In the genomic region with DNA sequence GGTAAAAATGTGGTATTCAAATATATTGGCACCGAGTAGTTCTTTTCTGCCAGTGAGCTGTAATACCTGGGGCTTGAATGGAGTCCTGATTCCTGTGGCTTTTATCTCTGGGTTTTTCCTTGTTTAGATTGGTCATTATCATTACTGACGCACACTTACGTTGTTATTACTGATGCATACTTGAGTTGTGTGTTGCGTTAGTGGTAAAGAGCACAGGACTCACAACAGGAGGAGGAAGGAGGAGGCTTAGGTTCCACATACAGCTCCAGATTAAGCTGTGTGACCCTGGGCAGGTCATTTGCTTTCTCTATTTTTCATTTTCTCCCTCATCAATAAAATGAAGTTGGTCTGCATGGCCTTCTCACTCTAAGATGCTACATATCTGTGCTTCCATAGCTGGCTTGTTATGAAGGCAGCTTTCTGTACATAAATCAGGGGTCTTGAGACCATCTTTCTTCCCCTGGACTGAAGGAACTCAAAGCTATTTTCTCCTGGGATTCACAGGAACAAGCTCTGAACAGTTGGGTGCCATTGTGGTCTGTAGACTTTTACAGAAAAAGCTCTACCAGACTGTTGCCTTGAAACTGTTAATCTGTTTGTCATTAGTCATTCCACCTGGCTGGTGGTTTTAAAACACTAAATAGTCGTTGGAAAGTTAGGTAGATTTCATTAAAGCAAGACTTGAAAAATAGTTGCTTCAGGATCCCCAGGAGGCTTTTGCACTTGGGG, we compare ENCODE assay signal across 11 cellular contexts. TPM values are rescaled to one million over a fixed set of nuclear protein-coding genes. Genes with fewer than 3 reads are reported as not detected.
DNase-seq lines count a peak whose midpoint lies in the region; ATAC-seq, FAIRE-seq and TF ChIP-seq lines count a peak whose summit lies in the region.
"Had no signal": no experiment of that assay in that cellular context is flagged by ENCODE, and none has a peak within 500 bp of the region (broad histone marks: within the 10 kb centered on the region; RNA-seq: fewer than 3 reads in every experiment).

No MANE protein-coding gene starts in this region.

- H3K79me1 ChIP-seq in mesenchymal stem cell (replicated peaks; ENCODE audit: low read length, poor library complexity, severe bottlenecking): no peaks in the 10 kb centered on the region

- no peak overlapping the region for H3K23ac ChIP-seq in mesenchymal stem cell (ENCODE audit: low read length in 2 of 2)

- H2BK15ac ChIP-seq in mesenchymal stem cell (ENCODE audit: low read depth, poor library complexity, severe bottlenecking): no peak overlapping the region

- no peaks in the 10 kb centered on the region for H3K9me3 ChIP-seq in A549
- H3K9me3 ChIP-seq in HUES6 (ENCODE audit: control insufficient read depth, insufficient read depth, low read depth, low read length): no peaks in the 10 kb centered on the region
- H3K9me3 ChIP-seq in mammary epithelial cell (replicated peaks; ENCODE audit: insufficient read depth, low read length): no peaks in the 10 kb centered on the region
- H3K9me3 ChIP-seq in mesenchymal stem cell (ENCODE audit: control insufficient read depth, low read length): no peaks in the 10 kb centered on the region
- no peaks in the 10 kb centered on the region for H3K9me3 ChIP-seq in small intestine (ENCODE audit: control insufficient read depth, low read depth)

- in situ Hi-C loops in mammary epithelial cell (cut with MboI; ENCODE audit: low sequenced_read_pairs in 2 of 2): no loop called here

- H3K4ac ChIP-seq in mesenchymal stem cell (ENCODE audit: low read depth in 1 of 2, low read length in 2 of 2): no peak overlapping the region

- no peak for TF ChIP-seq EP300 in A549 (IDR thresholded peaks at IDR 0.05)

- 61% methylated on average over 5 of the region's 5 CpGs for WGBS in A549 (ENCODE audit: missing lambda C conversion rate)
- WGBS in mammary epithelial cell (ENCODE audit: low coverage, missing lambda C conversion rate): 63% methylated on average over 5 of the region's 5 CpGs
- WGBS in mesenchymal stem cell: 63% methylated on average over 5 of the region's 5 CpGs
- WGBS in small intestine, 3 donors: 49 to 60% (median 52%) methylated on average over 5 of the region's 5 CpGs

- no peak overlapping the region for H2AK5ac ChIP-seq in mesenchymal stem cell (ENCODE audit: low read length, severe bottlenecking)

- intact Hi-C loops in mammary epithelial cell (cut with micrococcal nuclease): no loop called here

- H4K8ac ChIP-seq in mesenchymal stem cell (ENCODE audit: low read length): no peak overlapping the region

- peaks cover 100% of the 10 kb centered on the region for H3K79me2 ChIP-seq in mammary epithelial cell (ENCODE audit: insufficient read depth, low read length)

- H3K27me3 ChIP-seq in HUES6 (ENCODE audit: control insufficient read depth, insufficient read depth, low read length) (no peaks in the 10 kb centered on the region), mammary epithelial cell (ENCODE audit: insufficient read depth, low read length) (no peaks in the 10 kb centered on the region), mesenchymal stem cell (ENCODE audit: control insufficient read depth in 1 of 2, insufficient read depth in 1 of 2, low read length in 2 of 2) (no peaks in the 10 kb centered on the region), small intestine (ENCODE audit: control insufficient read depth in 2 of 2, insufficient read depth in 2 of 2, low read length in 2 of 2) (no peaks in the 10 kb centered on the region)

- H4K20me1 ChIP-seq in mammary epithelial cell (ENCODE audit: insufficient read depth, low read length): peaks cover 9% of the 10 kb centered on the region

- peak overlapping the region; percentile 8 for H3K9ac ChIP-seq in HUES6 (ENCODE audit: low read length)
- peak overlapping the region; percentile 51 for H3K9ac ChIP-seq in mammary epithelial cell (ENCODE audit: insufficient read depth, low read length)
- H3K9ac ChIP-seq in mesenchymal stem cell (ENCODE audit: low read length): no peak overlapping the region

- no peak overlapping the region for H2BK12ac ChIP-seq in mesenchymal stem cell (ENCODE audit: low read length in 2 of 2)

- H2BK120ac ChIP-seq in mesenchymal stem cell (ENCODE audit: low read depth, low read length): no peak overlapping the region

- TF ChIP-seq CTCF in A549 (IDR thresholded peaks at IDR 0.05): no peak
- no peak for TF ChIP-seq CTCF in mammary epithelial cell (conservative IDR thresholded peaks at IDR 0.05 in 1 of 2, IDR thresholded peaks at IDR 0.05 in 1 of 2; ENCODE audit: extremely low read depth in 1 of 2, insufficient read depth in 1 of 2, low read depth in 1 of 2, low read length in 2 of 2)

- FAIRE-seq in A549 (lab: Jason Lieb, UNC) (no peak), small intestine (lab: Jason Lieb, UNC) (no peak)
- FAIRE-seq: colon had no signal

- H3K36me3 ChIP-seq in HUES6 (ENCODE audit: control insufficient read depth, insufficient read depth, low read length): peaks cover 2% of the 10 kb centered on the region; the same call in 1 of the 2 replicates
- H3K36me3 ChIP-seq in mammary epithelial cell (ENCODE audit: insufficient read depth, low read length): no peaks in the 10 kb centered on the region
- no peaks in the 10 kb centered on the region for H3K36me3 ChIP-seq in mesenchymal stem cell (ENCODE audit: control insufficient read depth in 1 of 2, insufficient read depth in 2 of 2, low read depth in 1 of 2, low read length in 2 of 2)
- H3K36me3 ChIP-seq in small intestine (ENCODE audit: control insufficient read depth in 2 of 2, insufficient read depth in 2 of 2, low read length in 2 of 2): no peaks in the 10 kb centered on the region

- no peak overlapping the region for H3K18ac ChIP-seq in mesenchymal stem cell (ENCODE audit: low read depth in 1 of 2, low read length in 2 of 2)

- H3K4me2 ChIP-seq in A549 (peak overlapping the region; percentile 94), mammary epithelial cell (ENCODE audit: insufficient read depth, low read depth, low read length) (peak overlapping the region; percentile 89), mesenchymal stem cell (ENCODE audit: low read length, poor library complexity, severe bottlenecking) (no peak overlapping the region)

- H3K4me3 ChIP-seq in A549 (no peak overlapping the region; the same call in 2 of the 3 replicates), HUES6 (ENCODE audit: low read depth, low read length) (peak overlapping the region; percentile 25; the same call in 1 of the 2 replicates), mammary epithelial cell (replicated peaks in 1 of 3; ENCODE audit: insufficient read depth in 1 of 3, low read depth in 2 of 3, low read length in 3 of 3) (peak overlapping the region in 2 of 3 experiments; percentile 3 to 19), mesenchymal stem cell (ENCODE audit: insufficient read depth in 1 of 2, low read depth in 1 of 2, low read length in 2 of 2) (no peak overlapping the region), small intestine (ENCODE audit: low read depth in 1 of 2, low read length in 2 of 2) (no peak overlapping the region)

- TF ChIP-seq POLR2A in A549 (IDR thresholded peaks at IDR 0.05; ENCODE audit: low read length): no peak

- BruUV-seq in mammary epithelial cell (replicated peaks; lab: Mats Ljungman, UMichigan): no TSS peak

- H3K14ac ChIP-seq in mesenchymal stem cell (ENCODE audit: low read length in 2 of 2): no peak overlapping the region

- H4K91ac ChIP-seq in mesenchymal stem cell (ENCODE audit: low read length): no peak overlapping the region

- DNase-seq in A549 (ENCODE audit: low read depth in 1 of 2, low spot score in 1 of 2) (no peak), mammary epithelial cell (no peak), mesenchymal stem cell (peak; percentile 62), small intestine (no peak)
- DNase-seq: activated T-cell treated with anti-CD3 and anti-CD28 coated beads, Interleukin-2, amount 50 U/mL, for 1 hour; NCI-H2171 treated with DMSO at 0.1 percent for 48 hours had no signal

- ATAC-seq in A549 (no peak), HG03439 (IDR thresholded peaks at IDR 0.05; ENCODE audit: unreplicated experiment) (no peak), HG03039 (IDR thresholded peaks at IDR 0.05; ENCODE audit: unreplicated experiment) (no peak), GM21619 (IDR thresholded peaks at IDR 0.05; ENCODE audit: unreplicated experiment) (no peak)

- no peak overlapping the region for H2AFZ ChIP-seq in mammary epithelial cell (ENCODE audit: low read depth, low read length)
- H2AFZ ChIP-seq in mesenchymal stem cell (ENCODE audit: low read depth, low read length): no peak overlapping the region

- POLR2A ChIA-PET in A549 (lab: Yijun Ruan, JAX): interaction anchor here (0.8 kb wide), 2 partner anchors 9 to 86 kb away, joined by 3 read pairs; a partner anchor contains a TSS

- H2BK5ac ChIP-seq in mesenchymal stem cell (ENCODE audit: low read depth, low read length, poor library complexity, severe bottlenecking): no peak overlapping the region

- dilution Hi-C loops in mammary epithelial cell (cut with HindIII; ENCODE audit: low sequenced_read_pairs): no loop called here

- H3K4me1 ChIP-seq in A549 (peaks cover 77% of the 10 kb centered on the region), HUES6 (ENCODE audit: control insufficient read depth, insufficient read depth, low read length) (peaks cover 70% of the 10 kb centered on the region), mammary epithelial cell (ENCODE audit: insufficient read depth, low read length) (peaks cover 74% of the 10 kb centered on the region), mesenchymal stem cell (ENCODE audit: control insufficient read depth, insufficient read depth, low read depth, low read length) (peaks cover 11% of the 10 kb centered on the region), small intestine (ENCODE audit: control insufficient read depth in 2 of 2, insufficient read depth in 1 of 2, low read depth in 1 of 2, low read length in 1 of 2) (peaks cover 37 to 56% of the 10 kb centered on the region in 2 donors)

- H3K27ac ChIP-seq in A549 (peak overlapping the region; percentile 19 to 58), HUES6 (ENCODE audit: low read depth, low read length) (no peak overlapping the region), mammary epithelial cell (ENCODE audit: insufficient read depth, low read depth, low read length) (peak overlapping the region; percentile 56), mesenchymal stem cell (ENCODE audit: low read length, poor library complexity, severe bottlenecking) (no peak overlapping the region), small intestine (ENCODE audit: low read depth in 1 of 2, low read length in 1 of 2) (peak overlapping the region in 1 of 2 donors; percentile 21)

- TF ChIP-seq RAD21 in A549 (conservative IDR thresholded peaks at IDR 0.05 in 1 of 2, IDR thresholded peaks at IDR 0.05 in 1 of 2): no peak

- CTCF ChIA-PET in A549 (lab: Yijun Ruan, JAX) (interaction anchor here (0.9 to 2.7 kb wide), 4 partner anchors 55 to 195 kb away, joined by 3 to 12 read pairs (median 6); a partner anchor contains a TSS), mammary epithelial cell (lab: Charles Lee; ENCODE audit: low non-redundant PET) (interaction anchor here (0.6 kb wide), 1 partner anchor 125 kb away, joined by 7 read pairs; a partner anchor contains a TSS)

RNA-seq across cellular contexts. Expression of a gene that starts 5.6 kb away (rescaled TPM):
- 17.4 and 23.9 TPM in 2 replicates for polyA plus RNA-seq in A549 (2011; rRNA removed)
- 29.6 and 37.4 TPM in 2 replicates for polyA plus RNA-seq in A549 (2012; cell fraction: cytosol; rRNA removed)
- 71.0 and 103 TPM in 2 replicates for polyA plus RNA-seq in A549 (2012; cell fraction: nucleus; rRNA removed)
- polyA plus RNA-seq in A549 (2017; fragmentation: RNase III; extraction: RNeasy Plus Mini Kit Qiagen cat#74134 plus additional on column Dnase treatment): 21.4 to 24.1 TPM (median 22.4 TPM) in 3 replicates
- 40.8 and 48.3 TPM in 2 replicates for polyA minus RNA-seq in A549 (2011; rRNA and poly(A)+ RNA removed)
- total RNA-seq in mammary epithelial cell: 10 to 100 TPM; 29.7 to 50.4 TPM
- polyA plus RNA-seq in mammary epithelial cell: 16.1 TPM
- polyA minus RNA-seq in mammary epithelial cell: 76.0 TPM
- polyA plus RNA-seq in mesenchymal stem cell (2013, experiment 1 of 2): 46.7 TPM
- polyA plus RNA-seq in mesenchymal stem cell (2013, experiment 2 of 2): 43.3 TPM
- polyA plus RNA-seq in small intestine: 10 to 100 TPM in 2 of 3 donors, 1 to 10 TPM in 1; 7.8 to 23.7 (median 13.6) TPM

Comparison
In these comparisons a context has a peak if more than half of its experiments do, and no peak if none do; other contexts are left out.
1. H3K27ac ChIP-seq: peak in A549 (2 of 2) and mammary epithelial cell (single experiment); none in HUES6 (single experiment) and mesenchymal stem cell (single experiment).
2. H3K4me3 ChIP-seq: peak in HUES6 (single experiment) and mammary epithelial cell (2 of 3); none in A549 (single experiment), mesenchymal stem cell (0 of 2) and small intestine (0 of 2).